27 cellular contexts compared by ENCODE assay signal in genomic region chr3:150790621-150791020, GRCh38.
"Had no signal": no experiment of that assay in that cellular context is flagged by ENCODE, and none has a peak within 500 bp of the region (broad histone marks: within the 10 kb centered on the region; RNA-seq: fewer than 3 reads in every experiment).

No MANE protein-coding gene starts in this region.

- DNase-seq: activated CD4-positive, alpha-beta T cell treated with anti-CD3 and anti-CD28 coated beads for 4 hours; activated CD4-positive, alpha-beta T cell treated with anti-CD3 and anti-CD28 coated beads, Interleukin-2, amount 50 U/mL, for 4 hours; activated effector memory CD4-positive, alpha-beta T cell treated with Interleukin-2 at 50 U/mL for 16 hours; activated naive CD4-positive, alpha-beta T cell treated with Interleukin-2 at 50 U/mL for 16 hours; activated T-cell treated with anti-CD3 and anti-CD28 coated beads for 4 hours; activated T-cell treated with anti-CD3 and anti-CD28 coated beads, Interleukin-2, amount 50 U/mL, for 72 hours; adrenal gland; cerebellar nuclear complex; colonic mucosa; effector CD8-positive, alpha-beta T cell; esophagus squamous epithelium; foreskin melanocyte; heart right ventricle; kidney glomerular epithelial cell; left lung; nucleus accumbens; pancreas; sigmoid colon; stimulated activated CD4-positive, alpha-beta T cell treated with anti-CD3 and anti-CD28 coated beads, Interleukin-2, amount 100 ng/mL, for 24 hours; stimulated activated naive B cell treated with anti-CD40 and anti-IgM and Interleukin-4, amounts not matched to agents 10 μg/mL and 1 μg/mL and 100 μg/mL, for 72 hours; stomach; T-cell; thyroid gland had no signal

- H3K36me3 ChIP-seq: adrenal gland, ascending aorta, cardiac muscle cell, colonic mucosa, esophagus squamous epithelium, heart right ventricle, left lung, pancreas, prostate gland, sigmoid colon, stomach, thyroid gland had no signal

- H3K4me1 ChIP-seq: adrenal gland, ascending aorta, colonic mucosa, left lung, pancreas, prostate gland, sigmoid colon, thyroid gland had no signal

- H3K9me3 ChIP-seq: adrenal gland, ascending aorta, colonic mucosa, esophagus squamous epithelium, left lung, pancreas, prostate gland, sigmoid colon, thyroid gland had no signal

- H3K4me3 ChIP-seq: adrenal gland, ascending aorta, cardiac muscle cell, colonic mucosa, esophagus squamous epithelium, heart right ventricle, left lung, pancreas, prostate gland, sigmoid colon, smooth muscle cell, stomach, thyroid gland had no signal

- H3K27me3 ChIP-seq: adrenal gland, ascending aorta, cardiac muscle cell, colonic mucosa, pancreas, sigmoid colon, stomach, thyroid gland had no signal
